In the genomic region with DNA sequence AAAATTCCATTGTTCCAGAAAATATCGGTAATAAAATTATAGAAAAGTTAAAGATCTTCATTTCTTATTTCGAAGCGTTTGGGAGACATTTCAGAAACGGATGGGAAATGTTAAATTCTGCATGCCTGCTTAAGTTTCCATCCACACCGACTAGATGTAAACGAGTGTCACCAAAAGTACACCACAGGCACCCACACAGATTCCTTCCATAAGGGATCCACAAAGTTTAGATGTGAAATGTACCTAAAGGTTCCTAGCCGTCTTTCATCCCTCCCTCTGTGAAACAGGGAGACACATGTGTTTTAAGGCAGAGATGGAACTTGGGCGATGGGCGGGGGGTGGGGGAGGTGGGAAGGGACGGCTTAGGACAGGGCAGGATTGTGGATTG, we compare ENCODE assay signal across 8 cellular contexts. TPM values are rescaled to one million over a fixed set of nuclear protein-coding genes. Genes with fewer than 3 reads are reported as not detected.
DNase-seq lines count a peak whose midpoint lies in the region; ATAC-seq and TF ChIP-seq lines count a peak whose summit lies in the region.

No MANE protein-coding gene starts in this region.

- H3K4me1 ChIP-seq in colonic mucosa (peaks cover 9% of the 10 kb centered on the region), upper lobe of right lung (peaks cover 11% of the 10 kb centered on the region)

- peaks cover 42% of the 10 kb centered on the region for H3K27me3 Mint-ChIP-seq in activated naive CD8-positive, alpha-beta T cell
- peaks cover 85% of the 10 kb centered on the region for H3K27me3 Mint-ChIP-seq in activated naive CD8-positive, alpha-beta T cell treated with anti-CD3 and anti-CD28 coated beads for 36 hours
- H3K27me3 Mint-ChIP-seq in mesothelial cell of epicardium (ENCODE audit: low read depth), result peaks cover 58% of the 10 kb centered on the region

- intact Hi-C loops in colonic mucosa (cut with DNase I), result no loop called here
- intact Hi-C loops in upper lobe of right lung (cut with DNase I), result loop anchor here (10.0 kb wide), 2 partner anchors 51 to 259 kb away; no protein-coding TSS in a partner anchor

- H3K4me3 ChIP-seq in colonic mucosa (peak overlapping the region; percentile 51), upper lobe of right lung (peak overlapping the region; percentile 68)

- TF ChIP-seq CTCF in colonic mucosa (IDR thresholded peaks at IDR 0.05) (no peak), mesothelial cell of epicardium (IDR thresholded peaks at IDR 0.05; ENCODE audit: unreplicated experiment) (no peak), upper lobe of right lung (IDR thresholded peaks at IDR 0.05) (no peak)

- no peak overlapping the region for H3K27ac Mint-ChIP-seq in activated naive CD8-positive, alpha-beta T cell
- no peak overlapping the region for H3K27ac Mint-ChIP-seq in activated naive CD8-positive, alpha-beta T cell treated with anti-CD3 and anti-CD28 coated beads for 36 hours
- H3K27ac Mint-ChIP-seq in mesothelial cell of epicardium, result no peak overlapping the region

- peak overlapping the region in 1 of 2 donors; percentile 74 for H3K9ac ChIP-seq in colonic mucosa (ENCODE audit: low read depth in 2 of 2, low read length in 2 of 2)

- no peak for ATAC-seq in upper lobe of right lung
- ATAC-seq in stimulated activated naive CD8-positive, alpha-beta T cell treated with anti-CD3 and anti-CD28 coated beads, Interleukin-15, Interleukin-2, amounts not matched to agents 100 U/mL and 50 U/mL, for 24 hours, result no peak

- no peaks in the 10 kb centered on the region for H3K36me3 Mint-ChIP-seq in activated naive CD8-positive, alpha-beta T cell
- H3K36me3 Mint-ChIP-seq in activated naive CD8-positive, alpha-beta T cell treated with anti-CD3 and anti-CD28 coated beads for 36 hours, result no peaks in the 10 kb centered on the region
- H3K36me3 Mint-ChIP-seq in mesothelial cell of epicardium, result no peaks in the 10 kb centered on the region

- H3K27me3 ChIP-seq in colonic mucosa (peaks cover 23% of the 10 kb centered on the region), upper lobe of right lung (no peaks in the 10 kb centered on the region)

- no peak for DNase-seq in activated naive CD8-positive, alpha-beta T cell treated with anti-CD3 and anti-CD28 coated beads for 36 hours
- DNase-seq in colonic mucosa (no peak), mesothelial cell of epicardium (ENCODE audit: low spot score in 2 of 2, unreplicated experiment in 2 of 2) (no peak), upper lobe of right lung (no peak), DMS 273 treated with DMSO at 0.1 percent for 48 hours (lab: John Stamatoyannopoulos, UW) (no peak)
- DNase-seq in stimulated activated naive CD4-positive, alpha-beta T cell (lab: John Stamatoyannopoulos, UW), result no peak
- no peak for DNase-seq in stimulated activated naive CD8-positive, alpha-beta T cell treated with anti-CD3 and anti-CD28 coated beads, Interleukin-15, Interleukin-2, amounts not matched to agents 100 U/mL and 50 U/mL, for 24 hours

- peaks cover 23% of the 10 kb centered on the region for H3K4me1 Mint-ChIP-seq in activated naive CD8-positive, alpha-beta T cell (ENCODE audit: low read depth)
- H3K4me1 Mint-ChIP-seq in activated naive CD8-positive, alpha-beta T cell treated with anti-CD3 and anti-CD28 coated beads for 36 hours, result peaks cover 28% of the 10 kb centered on the region
- peaks cover 20% of the 10 kb centered on the region for H3K4me1 Mint-ChIP-seq in mesothelial cell of epicardium

- H3K27ac ChIP-seq in colonic mucosa (peak overlapping the region; percentile 68), upper lobe of right lung (peak overlapping the region; percentile 90)

- H3K9me3 Mint-ChIP-seq in activated naive CD8-positive, alpha-beta T cell (ENCODE audit: low read depth), result no peaks in the 10 kb centered on the region
- H3K9me3 Mint-ChIP-seq in activated naive CD8-positive, alpha-beta T cell treated with anti-CD3 and anti-CD28 coated beads for 36 hours, result no peaks in the 10 kb centered on the region
- no peaks in the 10 kb centered on the region for H3K9me3 Mint-ChIP-seq in mesothelial cell of epicardium

- H3K4me3 Mint-ChIP-seq in activated naive CD8-positive, alpha-beta T cell, result peak overlapping the region; percentile 46
- H3K4me3 Mint-ChIP-seq in activated naive CD8-positive, alpha-beta T cell treated with anti-CD3 and anti-CD28 coated beads for 36 hours, result no peak overlapping the region
- H3K4me3 Mint-ChIP-seq in mesothelial cell of epicardium, result peak overlapping the region; percentile 73

- H3K9me3 ChIP-seq in colonic mucosa (no peaks in the 10 kb centered on the region), upper lobe of right lung (no peaks in the 10 kb centered on the region)

- H3K36me3 ChIP-seq in colonic mucosa (no peaks in the 10 kb centered on the region), upper lobe of right lung (no peaks in the 10 kb centered on the region)

RNA-seq across cellular contexts. Expression of a gene that starts 0.6 kb away (rescaled TPM):
- 1 to 10 TPM; 1.4 to 1.5 TPM for total RNA-seq in activated naive CD8-positive, alpha-beta T cell treated with anti-CD3 and anti-CD28 coated beads for 36 hours
- total RNA-seq in colonic mucosa (10 to 100 TPM; 16.1 to 87.0 TPM), mesothelial cell of epicardium (2.6 to 3.4 TPM (median 2.7 TPM) in 3 replicates), upper lobe of right lung (695 TPM)

RNA-seq across cellular contexts. Expression of a gene that starts 24.7 kb away (rescaled TPM):
- not detected for total RNA-seq in activated naive CD8-positive, alpha-beta T cell treated with anti-CD3 and anti-CD28 coated beads for 36 hours
- total RNA-seq in colonic mucosa, result 10 to 100 TPM in 1 of 2 donors, 1 to 10 TPM in 1; 4.2 to 22.0 TPM
- 8.5 to 10.8 TPM (median 8.9 TPM) in 3 replicates for total RNA-seq in mesothelial cell of epicardium
- total RNA-seq in upper lobe of right lung, result 192 TPM
